ENCODE assay signal across 14 cellular contexts in the genomic region with DNA sequence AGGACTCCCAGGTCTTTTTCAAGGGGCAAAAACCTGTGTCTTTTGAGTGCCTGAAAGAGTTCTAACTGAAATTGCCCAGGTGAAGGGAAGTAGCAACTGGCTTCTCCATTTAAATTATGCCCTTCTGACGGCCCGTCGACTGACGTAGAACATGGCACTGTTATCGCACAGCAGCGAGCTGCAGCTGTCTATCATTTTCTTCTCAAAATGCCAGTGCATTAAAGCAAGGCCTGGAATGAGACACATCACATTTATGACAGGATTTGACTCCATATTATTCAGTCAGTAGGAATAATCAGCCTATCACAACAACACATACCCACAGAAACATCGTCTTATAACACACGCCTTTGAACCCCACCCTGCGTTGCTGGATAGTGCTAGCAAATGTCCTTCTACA.
A peak's percentile ranks its signal among the peaks of the same experiment; 100 is the strongest.
DNase-seq lines count a peak whose midpoint lies in the region; ATAC-seq and TF ChIP-seq lines count a peak whose summit lies in the region.
"Had no signal": no experiment of that assay in that cellular context is flagged by ENCODE, and none has a peak within 500 bp of the region (broad histone marks: within the 10 kb centered on the region; RNA-seq: fewer than 3 reads in every experiment).

No MANE protein-coding gene starts in this region.

- H3K4me1 ChIP-seq in heart left ventricle (peaks cover 0 to 57% (median 19%) of the 10 kb centered on the region in 12 donors), heart right ventricle (peaks cover 2 to 63% (median 31%) of the 10 kb centered on the region in 9 donors), right atrium auricular region (peaks cover 0 to 52% of the 10 kb centered on the region in 2 donors)
- H3K4me1 ChIP-seq: Caco-2 had no signal

- no peaks in the 10 kb centered on the region for H3K9me3 ChIP-seq in heart left ventricle
- H3K9me3 ChIP-seq in heart right ventricle = no peaks in the 10 kb centered on the region
- H3K9me3 ChIP-seq in right atrium auricular region = no peaks in the 10 kb centered on the region
- H3K9me3 ChIP-seq: Caco-2 had no signal

- H3K27ac Mint-ChIP-seq in activated naive CD4-positive, alpha-beta T cell treated with anti-CD3 and anti-CD28 coated beads, Interleukin-2, amount 50 U/mL, for 72 hours = no peak overlapping the region
- H3K27ac Mint-ChIP-seq: CD4-positive, alpha-beta memory T cell; GM23338; H9 had no signal

- intact Hi-C loops in heart left ventricle (cut with DNase I) = no loop called here
- intact Hi-C loops in heart right ventricle (cut with DNase I) = no loop called here

- peak in 2 of 4 donors; percentile 50 to 64 for ATAC-seq in heart left ventricle
- ATAC-seq in heart right ventricle = peak in 6 of 8 donors; percentile 25 to 63 (median 36)
- ATAC-seq in activated naive CD4-positive, alpha-beta T cell treated with anti-CD3 and anti-CD28 coated beads, Interleukin-2, amount 50 U/mL, for 72 hours = no peak
- ATAC-seq in esophagus mucosa = no peak
- ATAC-seq: GM23338, HCT116 had no signal

- H3K36me3 ChIP-seq in heart left ventricle (no peaks in the 10 kb centered on the region), heart right ventricle (no peaks in the 10 kb centered on the region), right atrium auricular region (no peaks in the 10 kb centered on the region)

- H3K4me3 ChIP-seq in heart left ventricle = no peak overlapping the region
- no peak overlapping the region for H3K4me3 ChIP-seq in heart right ventricle
- H3K4me3 ChIP-seq in right atrium auricular region = no peak overlapping the region
- H3K4me3 ChIP-seq: GM23338 had no signal

- no peaks in the 10 kb centered on the region for H3K9me3 Mint-ChIP-seq in activated naive CD4-positive, alpha-beta T cell treated with anti-CD3 and anti-CD28 coated beads, Interleukin-2, amount 50 U/mL, for 72 hours
- H3K9me3 Mint-ChIP-seq: CD4-positive, alpha-beta memory T cell; GM23338; H9 had no signal

- no peak for TF ChIP-seq POLR2A in heart left ventricle (IDR thresholded peaks at IDR 0.05)

- DNase-seq in heart left ventricle = peak in 1 of 5 donors; percentile 38
- DNase-seq in heart right ventricle = no peak
- DNase-seq in right atrium auricular region (ENCODE audit: low spot score) = no peak
- no peak for DNase-seq in NCI-H128 (lab: John Stamatoyannopoulos, UW; ENCODE audit: unreplicated experiment)
- DNase-seq in activated naive CD4-positive, alpha-beta T cell treated with anti-CD3 and anti-CD28 coated beads, Interleukin-2, amount 50 U/mL, for 72 hours (ENCODE audit: low spot score in 2 of 2) = no peak
- DNase-seq: C1 segment of cervical spinal cord; Caco-2; CD4-positive, alpha-beta memory T cell; DMS153; DND-41; H9 had no signal

- no peaks in the 10 kb centered on the region for H3K36me3 Mint-ChIP-seq in activated naive CD4-positive, alpha-beta T cell treated with anti-CD3 and anti-CD28 coated beads, Interleukin-2, amount 50 U/mL, for 72 hours
- H3K36me3 Mint-ChIP-seq: CD4-positive, alpha-beta memory T cell had no signal

- TF ChIP-seq CTCF in heart left ventricle (IDR thresholded peaks at IDR 0.05) (no peak), heart right ventricle (IDR thresholded peaks at IDR 0.05) (no peak), right atrium auricular region (IDR thresholded peaks at IDR 0.05) (no peak)

- WGBS in heart left ventricle, 4 donors = 60 to 71% (median 62%) methylated on average over 9 of the region's 9 CpGs
- WGBS in heart right ventricle, 2 donors = 55 to 68% methylated on average over 9 of the region's 9 CpGs

- H3K27me3 ChIP-seq in heart left ventricle (no peaks in the 10 kb centered on the region), heart right ventricle (no peaks in the 10 kb centered on the region), right atrium auricular region (no peaks in the 10 kb centered on the region)

- H3K27ac ChIP-seq in heart left ventricle (peak overlapping the region in 10 of 12 donors; percentile 7 to 82 (median 58)), heart right ventricle (peak overlapping the region in 5 of 10 donors; percentile 45 to 73 (median 56)), right atrium auricular region (peak overlapping the region; percentile 32 to 82)

Comparison
In these comparisons a context has a peak if more than half of its experiments do, and no peak if none do; other contexts are left out.
1. ATAC-seq: peak in heart right ventricle (6 of 8); none in activated naive CD4-positive, alpha-beta T cell treated with anti-CD3 and anti-CD28 coated beads, Interleukin-2, amount 50 U/mL, for 72 hours (0 of 2) and esophagus mucosa (single experiment).